8 cellular contexts compared by ENCODE assay signal in the genomic region with DNA sequence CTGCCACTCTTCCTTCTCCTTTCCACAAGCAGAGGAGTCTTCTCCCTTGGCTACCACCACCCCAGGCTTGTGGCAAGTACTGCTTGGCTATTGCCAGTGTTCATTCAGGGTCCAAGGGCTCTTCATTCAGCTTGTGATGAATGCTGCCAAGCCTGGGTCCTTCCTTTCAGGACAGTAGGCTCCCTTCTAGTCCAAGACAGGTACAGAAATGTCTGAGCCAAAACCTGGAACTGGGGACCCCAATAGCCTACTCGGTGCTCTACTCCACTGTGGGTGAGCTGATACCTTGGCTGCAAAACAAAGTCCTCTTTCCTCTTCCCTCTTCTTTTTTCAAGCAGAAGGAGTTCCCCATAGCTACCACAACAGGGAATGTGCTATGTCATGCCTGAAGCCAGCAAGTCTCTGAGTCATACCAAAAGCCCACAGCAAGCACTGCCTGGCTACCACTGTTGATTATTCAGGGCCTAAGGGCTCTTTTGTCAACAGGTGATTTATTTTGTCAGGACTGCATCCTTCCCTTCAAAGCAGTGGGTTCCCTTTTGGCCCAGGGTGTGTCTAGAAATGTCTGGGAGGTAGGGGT.
DNase-seq lines count a peak whose midpoint lies in the region; ATAC-seq, FAIRE-seq and TF ChIP-seq lines count a peak whose summit lies in the region.

No MANE protein-coding gene starts in this region.

- CTCF ChIA-PET in AG04449 (lab: Yijun Ruan, JAX), result interaction anchor here (1.0 to 6.4 kb wide), 6 partner anchors 9 to 537 kb away, joined by 3 to 29 read pairs (median 12); partner anchors contain the start of gene KCNH1

- peak; percentile 86 for DNase-seq in AG04449 (ENCODE audit: low read depth, low spot score)
- peak; percentile 61 for DNase-seq in HTR-8/SVneo (ENCODE audit: insufficient read length, low spot score)
- DNase-seq in bronchial epithelial cell (ENCODE audit: low read depth), result peak; percentile 90
- peak; percentile 83 for DNase-seq in retinal pigment epithelial cell (ENCODE audit: low read depth)
- DNase-seq in stimulated activated CD4-positive, alpha-beta T cell treated with anti-CD3 and anti-CD28 coated beads, Interleukin-4, amount 100 ng/mL, for 1 hour, result no peak
- no peak for DNase-seq in GM19238 (ENCODE audit: insufficient read length, low spot score)
- no peak for DNase-seq in NCI-H1694 treated with DMSO at 0.1 percent for 48 hours (lab: John Stamatoyannopoulos, UW)

- POLR2A ChIA-PET in AG04449 (lab: Yijun Ruan, JAX), result interaction anchor here (0.6 to 1.0 kb wide), 6 partner anchors 9 to 537 kb away, joined by 3 to 6 read pairs (median 3); partner anchors contain the start of gene KCNH1

- H3K4me3 ChIP-seq in AG04449 (ENCODE audit: low read depth, low read length) (no peak overlapping the region), bronchial epithelial cell (ENCODE audit: low read depth, low read length) (no peak overlapping the region), retinal pigment epithelial cell (ENCODE audit: low read length) (no peak overlapping the region)

- no peaks in the 10 kb centered on the region for H3K36me3 ChIP-seq in bronchial epithelial cell (ENCODE audit: control insufficient read depth, insufficient read depth, low read length)

- peak; percentile 86 for ATAC-seq in GM21390 (IDR thresholded peaks at IDR 0.05; ENCODE audit: unreplicated experiment)

- FAIRE-seq in HTR-8/SVneo (lab: Jason Lieb, UNC) (peak; percentile 38), bronchial epithelial cell (lab: Jason Lieb, UNC) (no peak)

- TF ChIP-seq CTCF in AG04449 (IDR thresholded peaks at IDR 0.05; ENCODE audit: insufficient read depth, low read length, missing control alignments), result no peak
- TF ChIP-seq CTCF in bronchial epithelial cell (IDR thresholded peaks at IDR 0.05; ENCODE audit: insufficient read depth, low read length, severe bottlenecking), result no peak
- TF ChIP-seq CTCF in retinal pigment epithelial cell (conservative IDR thresholded peaks at IDR 0.05; ENCODE audit: low read depth, low read length), result no peak

- H3K27me3 ChIP-seq in bronchial epithelial cell (ENCODE audit: control insufficient read depth, insufficient read depth, low read length), result no peaks in the 10 kb centered on the region

Comparison
In these comparisons a context has a peak if more than half of its experiments do, and no peak if none do; other contexts are left out.
1. DNase-seq: peak in AG04449 (single experiment), HTR-8/SVneo (single experiment), bronchial epithelial cell (single experiment) and retinal pigment epithelial cell (single experiment); none in stimulated activated CD4-positive, alpha-beta T cell treated with anti-CD3 and anti-CD28 coated beads, Interleukin-4, amount 100 ng/mL, for 1 hour (single experiment), GM19238 (single experiment) and NCI-H1694 treated with DMSO at 0.1 percent for 48 hours (single experiment).